ENCODE assay signal across 17 cellular contexts in the genomic region with DNA sequence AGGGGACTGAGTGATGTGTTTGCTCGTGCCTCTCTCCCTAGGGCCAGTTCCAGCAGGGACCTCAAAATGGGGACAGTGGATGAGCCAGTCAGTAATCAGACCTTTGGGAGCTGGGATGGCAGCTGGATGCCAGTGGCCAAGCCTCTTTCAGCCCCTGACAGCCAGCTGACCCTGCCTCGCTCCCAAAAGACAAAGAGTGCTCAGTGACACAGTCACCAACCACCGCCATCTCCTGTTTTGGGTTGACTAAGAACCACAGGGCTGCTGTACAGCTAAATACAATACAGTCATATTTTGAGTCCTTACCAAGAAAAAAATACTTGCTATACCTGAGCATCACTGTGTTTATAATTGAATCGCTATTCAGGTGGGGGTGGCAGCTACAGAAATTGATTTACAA.
A peak's percentile ranks its signal among the peaks of the same experiment; 100 is the strongest.
DNase-seq lines count a peak whose midpoint lies in the region; ATAC-seq lines count a peak whose summit lies in the region.
"Had no signal": no experiment of that assay in that cellular context is flagged by ENCODE, and none has a peak within 500 bp of the region (broad histone marks: within the 10 kb centered on the region; RNA-seq: fewer than 3 reads in every experiment).

No MANE protein-coding gene starts in this region.

- no peaks in the 10 kb centered on the region for H3K9me3 Mint-ChIP-seq in stimulated activated effector memory CD8-positive, alpha-beta T cell treated with anti-CD3 and anti-CD28 coated beads, Interleukin-12 subunit alpha, Interleukin-12 subunit beta, amount 100 ng/mL, for 72 hours
- no peaks in the 10 kb centered on the region for H3K9me3 Mint-ChIP-seq in activated naive CD8-positive, alpha-beta T cell treated with anti-CD3 and anti-CD28 coated beads, Interleukin-2, amount 50 U/mL, for 24 hours
- H3K9me3 Mint-ChIP-seq: GM23338 had no signal

- H3K27me3 Mint-ChIP-seq in activated naive CD8-positive, alpha-beta T cell treated with anti-CD3 and anti-CD28 coated beads, Interleukin-2, amount 50 U/mL, for 24 hours = no peaks in the 10 kb centered on the region

- H3K4me3 Mint-ChIP-seq in stimulated activated effector memory CD8-positive, alpha-beta T cell treated with anti-CD3 and anti-CD28 coated beads, Interleukin-12 subunit alpha, Interleukin-12 subunit beta, amount 100 ng/mL, for 72 hours = no peak overlapping the region
- no peak overlapping the region for H3K4me3 Mint-ChIP-seq in activated naive CD8-positive, alpha-beta T cell treated with anti-CD3 and anti-CD28 coated beads, Interleukin-2, amount 50 U/mL, for 24 hours
- H3K4me3 Mint-ChIP-seq: GM23338 had no signal

- ATAC-seq in HG02885 (IDR thresholded peaks at IDR 0.05; ENCODE audit: poor library complexity, unreplicated experiment) = peak; percentile 62
- peak; percentile 76 for ATAC-seq in stimulated activated effector memory CD8-positive, alpha-beta T cell treated with anti-CD3 and anti-CD28 coated beads, Interleukin-12 subunit alpha, Interleukin-12 subunit beta, amount 100 ng/mL, for 72 hours
- no peak for ATAC-seq in activated naive CD8-positive, alpha-beta T cell treated with anti-CD3 and anti-CD28 coated beads, Interleukin-2, amount 50 U/mL, for 24 hours
- ATAC-seq: GM23338 had no signal

- peak overlapping the region; percentile 67 for H3K27ac ChIP-seq in angular gyrus (ENCODE audit: low read depth, low read length)
- H3K27ac ChIP-seq in layer of hippocampus (ENCODE audit: low read depth, low read length) = peak overlapping the region; percentile 49
- H3K27ac ChIP-seq: BLaER1 had no signal

- no peak for DNase-seq in stimulated activated effector memory CD8-positive, alpha-beta T cell treated with anti-CD3 and anti-CD28 coated beads, Interleukin-12 subunit alpha, Interleukin-12 subunit beta, amount 100 ng/mL, for 72 hours (ENCODE audit: low spot score in 2 of 2)
- DNase-seq in activated naive CD8-positive, alpha-beta T cell treated with anti-CD3 and anti-CD28 coated beads, Interleukin-2, amount 50 U/mL, for 24 hours = no peak
- DNase-seq in cortex of kidney (lab: John Stamatoyannopoulos, UW) = no peak
- no peak for DNase-seq in activated gamma-delta T cell treated with Interleukin-2 at 50 U/mL for 16 hours
- DNase-seq in stimulated activated naive CD4-positive, alpha-beta T cell (lab: John Stamatoyannopoulos, UW) = no peak
- DNase-seq: GF-D8; KBM-7; NCI-H1436 treated with DMSO at 0.1 percent for 48 hours; NCI-H2107; NCI-H226; NCI-H526 treated with DMSO at 0.1 percent for 48 hours; NK-92 treated with Interleukin-12 subunit alpha and Interleukin-12 subunit beta, amount 100 ng/mL, for 24 hours had no signal

- no peaks in the 10 kb centered on the region for H3K4me1 Mint-ChIP-seq in stimulated activated effector memory CD8-positive, alpha-beta T cell treated with anti-CD3 and anti-CD28 coated beads, Interleukin-12 subunit alpha, Interleukin-12 subunit beta, amount 100 ng/mL, for 72 hours
- no peaks in the 10 kb centered on the region for H3K4me1 Mint-ChIP-seq in activated naive CD8-positive, alpha-beta T cell treated with anti-CD3 and anti-CD28 coated beads, Interleukin-2, amount 50 U/mL, for 24 hours

- H3K36me3 Mint-ChIP-seq in stimulated activated effector memory CD8-positive, alpha-beta T cell treated with anti-CD3 and anti-CD28 coated beads, Interleukin-12 subunit alpha, Interleukin-12 subunit beta, amount 100 ng/mL, for 72 hours = no peaks in the 10 kb centered on the region
- H3K36me3 Mint-ChIP-seq in activated naive CD8-positive, alpha-beta T cell treated with anti-CD3 and anti-CD28 coated beads, Interleukin-2, amount 50 U/mL, for 24 hours (ENCODE audit: low read depth) = no peaks in the 10 kb centered on the region

- H3K27ac Mint-ChIP-seq in stimulated activated effector memory CD8-positive, alpha-beta T cell treated with anti-CD3 and anti-CD28 coated beads, Interleukin-12 subunit alpha, Interleukin-12 subunit beta, amount 100 ng/mL, for 72 hours = no peak overlapping the region
- no peak overlapping the region for H3K27ac Mint-ChIP-seq in activated naive CD8-positive, alpha-beta T cell treated with anti-CD3 and anti-CD28 coated beads, Interleukin-2, amount 50 U/mL, for 24 hours
- H3K27ac Mint-ChIP-seq: GM23338 had no signal

- no peaks in the 10 kb centered on the region for H3K27me3 ChIP-seq in layer of hippocampus (ENCODE audit: control insufficient read depth, insufficient read depth, low read length)
- H3K27me3 ChIP-seq: BLaER1 had no signal
